1 cellular context compared by ENCODE assay signal in the genomic region with DNA sequence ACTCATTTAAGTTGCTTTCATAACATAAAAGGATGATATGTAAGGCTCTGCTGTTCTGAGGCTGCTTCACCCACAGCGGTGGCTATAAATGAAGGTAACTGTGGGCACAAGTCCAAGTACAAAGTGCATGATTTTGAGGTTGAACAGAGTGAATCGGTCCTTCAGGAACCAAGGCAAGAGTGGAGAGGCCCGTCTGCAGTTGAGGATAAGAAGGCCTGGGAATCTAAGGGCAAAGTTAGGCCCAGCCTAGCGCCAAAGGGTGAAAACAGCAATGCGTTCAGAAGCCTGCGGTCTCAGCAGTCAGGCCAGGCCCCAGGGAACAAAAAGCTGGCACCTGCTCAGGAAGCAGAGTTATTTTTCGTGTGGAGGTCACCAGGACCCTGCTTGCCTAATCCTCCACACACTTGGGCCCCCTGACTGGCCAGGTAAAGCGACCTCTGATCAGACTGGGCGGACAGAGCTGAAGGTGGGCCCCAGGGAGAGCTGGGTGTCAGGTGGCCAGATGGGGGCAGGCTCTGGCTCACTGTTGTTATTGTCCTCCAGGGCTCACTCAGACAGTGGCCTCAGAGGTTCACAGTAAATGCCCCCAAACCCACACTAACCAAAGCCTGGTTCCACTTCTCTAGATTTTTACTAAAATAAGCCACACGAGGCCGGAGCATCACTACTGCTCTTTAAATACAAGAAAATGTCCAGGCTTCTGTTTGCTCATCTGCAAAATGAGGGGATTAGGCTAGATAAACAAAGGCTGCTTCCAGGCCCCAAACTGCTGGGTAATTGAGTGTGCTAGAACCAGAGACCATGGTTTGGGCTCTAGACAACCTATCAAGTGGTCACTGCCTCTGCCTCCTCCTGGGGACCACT.
TF ChIP-seq lines count a peak whose summit lies in the region.

No MANE protein-coding gene starts in this region.

TF ChIP-seq in HepG2, 621 proteins besides CTCF, POLR2A, EP300 and RAD21 (continued from another document and continues in another):
- TF ChIP-seq, protein P1, sequence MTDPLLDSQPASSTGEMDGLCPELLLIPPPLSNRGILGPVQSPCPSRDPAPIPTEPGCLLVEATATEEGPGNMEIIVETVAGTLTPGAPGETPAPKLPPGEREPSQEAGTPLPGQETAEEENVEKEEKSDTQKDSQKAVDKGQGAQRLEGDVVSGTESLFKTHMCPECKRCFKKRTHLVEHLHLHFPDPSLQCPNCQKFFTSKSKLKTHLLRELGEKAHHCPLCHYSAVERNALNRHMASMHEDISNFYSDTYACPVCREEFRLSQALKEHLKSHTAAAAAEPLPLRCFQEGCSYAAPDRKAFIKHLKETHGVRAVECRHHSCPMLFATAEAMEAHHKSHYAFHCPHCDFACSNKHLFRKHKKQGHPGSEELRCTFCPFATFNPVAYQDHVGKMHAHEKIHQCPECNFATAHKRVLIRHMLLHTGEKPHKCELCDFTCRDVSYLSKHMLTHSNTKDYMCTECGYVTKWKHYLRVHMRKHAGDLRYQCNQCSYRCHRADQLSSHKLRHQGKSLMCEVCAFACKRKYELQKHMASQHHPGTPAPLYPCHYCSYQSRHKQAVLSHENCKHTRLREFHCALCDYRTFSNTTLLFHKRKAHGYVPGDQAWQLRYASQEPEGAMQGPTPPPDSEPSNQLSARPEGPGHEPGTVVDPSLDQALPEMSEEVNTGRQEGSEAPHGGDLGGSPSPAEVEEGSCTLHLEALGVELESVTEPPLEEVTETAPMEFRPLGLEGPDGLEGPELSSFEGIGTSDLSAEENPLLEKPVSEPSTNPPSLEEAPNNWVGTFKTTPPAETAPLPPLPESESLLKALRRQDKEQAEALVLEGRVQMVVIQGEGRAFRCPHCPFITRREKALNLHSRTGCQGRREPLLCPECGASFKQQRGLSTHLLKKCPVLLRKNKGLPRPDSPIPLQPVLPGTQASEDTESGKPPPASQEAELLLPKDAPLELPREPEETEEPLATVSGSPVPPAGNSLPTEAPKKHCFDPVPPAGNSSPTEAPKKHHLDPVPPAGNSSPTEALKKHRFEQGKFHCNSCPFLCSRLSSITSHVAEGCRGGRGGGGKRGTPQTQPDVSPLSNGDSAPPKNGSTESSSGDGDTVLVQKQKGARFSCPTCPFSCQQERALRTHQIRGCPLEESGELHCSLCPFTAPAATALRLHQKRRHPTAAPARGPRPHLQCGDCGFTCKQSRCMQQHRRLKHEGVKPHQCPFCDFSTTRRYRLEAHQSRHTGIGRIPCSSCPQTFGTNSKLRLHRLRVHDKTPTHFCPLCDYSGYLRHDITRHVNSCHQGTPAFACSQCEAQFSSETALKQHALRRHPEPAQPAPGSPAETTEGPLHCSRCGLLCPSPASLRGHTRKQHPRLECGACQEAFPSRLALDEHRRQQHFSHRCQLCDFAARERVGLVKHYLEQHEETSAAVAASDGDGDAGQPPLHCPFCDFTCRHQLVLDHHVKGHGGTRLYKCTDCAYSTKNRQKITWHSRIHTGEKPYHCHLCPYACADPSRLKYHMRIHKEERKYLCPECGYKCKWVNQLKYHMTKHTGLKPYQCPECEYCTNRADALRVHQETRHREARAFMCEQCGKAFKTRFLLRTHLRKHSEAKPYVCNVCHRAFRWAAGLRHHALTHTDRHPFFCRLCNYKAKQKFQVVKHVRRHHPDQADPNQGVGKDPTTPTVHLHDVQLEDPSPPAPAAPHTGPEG (CRISPR knock-in tag; IDR thresholded peaks at IDR 0.05), result peak; percentile 84; the same call in 1 of the 2 replicates
- peak; percentile 33; the same call in 1 of the 2 replicates for TF ChIP-seq ZNF720 (CRISPR knock-in tag; IDR thresholded peaks at IDR 0.05)
- TF ChIP-seq ATF7-NPFF (CRISPR knock-in tag; IDR thresholded peaks at IDR 0.05; ENCODE audit: low read depth), result no peak
- no peak for TF ChIP-seq ZNF724P (CRISPR knock-in tag; IDR thresholded peaks at IDR 0.05; ENCODE audit: borderline replicate concordance)
- TF ChIP-seq, protein P2, sequence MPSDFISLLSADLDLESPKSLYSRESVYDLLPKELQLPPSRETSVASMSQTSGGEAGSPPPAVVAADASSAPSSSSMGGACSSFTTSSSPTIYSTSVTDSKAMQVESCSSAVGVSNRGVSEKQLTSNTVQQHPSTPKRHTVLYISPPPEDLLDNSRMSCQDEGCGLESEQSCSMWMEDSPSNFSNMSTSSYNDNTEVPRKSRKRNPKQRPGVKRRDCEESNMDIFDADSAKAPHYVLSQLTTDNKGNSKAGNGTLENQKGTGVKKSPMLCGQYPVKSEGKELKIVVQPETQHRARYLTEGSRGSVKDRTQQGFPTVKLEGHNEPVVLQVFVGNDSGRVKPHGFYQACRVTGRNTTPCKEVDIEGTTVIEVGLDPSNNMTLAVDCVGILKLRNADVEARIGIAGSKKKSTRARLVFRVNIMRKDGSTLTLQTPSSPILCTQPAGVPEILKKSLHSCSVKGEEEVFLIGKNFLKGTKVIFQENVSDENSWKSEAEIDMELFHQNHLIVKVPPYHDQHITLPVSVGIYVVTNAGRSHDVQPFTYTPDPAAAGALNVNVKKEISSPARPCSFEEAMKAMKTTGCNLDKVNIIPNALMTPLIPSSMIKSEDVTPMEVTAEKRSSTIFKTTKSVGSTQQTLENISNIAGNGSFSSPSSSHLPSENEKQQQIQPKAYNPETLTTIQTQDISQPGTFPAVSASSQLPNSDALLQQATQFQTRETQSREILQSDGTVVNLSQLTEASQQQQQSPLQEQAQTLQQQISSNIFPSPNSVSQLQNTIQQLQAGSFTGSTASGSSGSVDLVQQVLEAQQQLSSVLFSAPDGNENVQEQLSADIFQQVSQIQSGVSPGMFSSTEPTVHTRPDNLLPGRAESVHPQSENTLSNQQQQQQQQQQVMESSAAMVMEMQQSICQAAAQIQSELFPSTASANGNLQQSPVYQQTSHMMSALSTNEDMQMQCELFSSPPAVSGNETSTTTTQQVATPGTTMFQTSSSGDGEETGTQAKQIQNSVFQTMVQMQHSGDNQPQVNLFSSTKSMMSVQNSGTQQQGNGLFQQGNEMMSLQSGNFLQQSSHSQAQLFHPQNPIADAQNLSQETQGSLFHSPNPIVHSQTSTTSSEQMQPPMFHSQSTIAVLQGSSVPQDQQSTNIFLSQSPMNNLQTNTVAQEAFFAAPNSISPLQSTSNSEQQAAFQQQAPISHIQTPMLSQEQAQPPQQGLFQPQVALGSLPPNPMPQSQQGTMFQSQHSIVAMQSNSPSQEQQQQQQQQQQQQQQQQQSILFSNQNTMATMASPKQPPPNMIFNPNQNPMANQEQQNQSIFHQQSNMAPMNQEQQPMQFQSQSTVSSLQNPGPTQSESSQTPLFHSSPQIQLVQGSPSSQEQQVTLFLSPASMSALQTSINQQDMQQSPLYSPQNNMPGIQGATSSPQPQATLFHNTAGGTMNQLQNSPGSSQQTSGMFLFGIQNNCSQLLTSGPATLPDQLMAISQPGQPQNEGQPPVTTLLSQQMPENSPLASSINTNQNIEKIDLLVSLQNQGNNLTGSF (CRISPR knock-in tag; IDR thresholded peaks at IDR 0.05), result 0 out of 2 replicates have a peak, but pooled peaks have one; percentile 34
- TF ChIP-seq, protein P3, sequence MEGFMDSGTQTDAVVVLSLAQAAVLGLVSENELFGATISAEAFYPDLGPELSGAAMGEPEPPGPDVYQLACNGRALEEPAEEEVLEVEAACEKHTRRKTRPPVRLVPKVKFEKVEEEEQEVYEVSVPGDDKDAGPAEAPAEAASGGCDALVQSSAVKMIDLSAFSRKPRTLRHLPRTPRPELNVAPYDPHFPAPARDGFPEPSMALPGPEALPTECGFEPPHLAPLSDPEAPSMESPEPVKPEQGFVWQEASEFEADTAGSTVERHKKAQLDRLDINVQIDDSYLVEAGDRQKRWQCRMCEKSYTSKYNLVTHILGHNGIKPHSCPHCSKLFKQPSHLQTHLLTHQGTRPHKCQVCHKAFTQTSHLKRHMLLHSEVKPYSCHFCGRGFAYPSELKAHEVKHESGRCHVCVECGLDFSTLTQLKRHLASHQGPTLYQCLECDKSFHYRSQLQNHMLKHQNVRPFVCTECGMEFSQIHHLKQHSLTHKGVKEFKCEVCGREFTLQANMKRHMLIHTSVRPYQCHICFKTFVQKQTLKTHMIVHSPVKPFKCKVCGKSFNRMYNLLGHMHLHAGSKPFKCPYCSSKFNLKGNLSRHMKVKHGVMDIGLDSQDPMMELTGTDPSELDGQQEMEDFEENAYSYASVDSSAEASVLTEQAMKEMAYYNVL (CRISPR knock-in tag; IDR thresholded peaks at IDR 0.05; ENCODE audit: borderline replicate concordance), result peak; percentile 76; the same call in 1 of the 2 replicates
- peak; percentile 92 for TF ChIP-seq FOXJ3 (CRISPR knock-in tag; IDR thresholded peaks at IDR 0.05; ENCODE audit: borderline replicate concordance)
- TF ChIP-seq, protein P4, sequence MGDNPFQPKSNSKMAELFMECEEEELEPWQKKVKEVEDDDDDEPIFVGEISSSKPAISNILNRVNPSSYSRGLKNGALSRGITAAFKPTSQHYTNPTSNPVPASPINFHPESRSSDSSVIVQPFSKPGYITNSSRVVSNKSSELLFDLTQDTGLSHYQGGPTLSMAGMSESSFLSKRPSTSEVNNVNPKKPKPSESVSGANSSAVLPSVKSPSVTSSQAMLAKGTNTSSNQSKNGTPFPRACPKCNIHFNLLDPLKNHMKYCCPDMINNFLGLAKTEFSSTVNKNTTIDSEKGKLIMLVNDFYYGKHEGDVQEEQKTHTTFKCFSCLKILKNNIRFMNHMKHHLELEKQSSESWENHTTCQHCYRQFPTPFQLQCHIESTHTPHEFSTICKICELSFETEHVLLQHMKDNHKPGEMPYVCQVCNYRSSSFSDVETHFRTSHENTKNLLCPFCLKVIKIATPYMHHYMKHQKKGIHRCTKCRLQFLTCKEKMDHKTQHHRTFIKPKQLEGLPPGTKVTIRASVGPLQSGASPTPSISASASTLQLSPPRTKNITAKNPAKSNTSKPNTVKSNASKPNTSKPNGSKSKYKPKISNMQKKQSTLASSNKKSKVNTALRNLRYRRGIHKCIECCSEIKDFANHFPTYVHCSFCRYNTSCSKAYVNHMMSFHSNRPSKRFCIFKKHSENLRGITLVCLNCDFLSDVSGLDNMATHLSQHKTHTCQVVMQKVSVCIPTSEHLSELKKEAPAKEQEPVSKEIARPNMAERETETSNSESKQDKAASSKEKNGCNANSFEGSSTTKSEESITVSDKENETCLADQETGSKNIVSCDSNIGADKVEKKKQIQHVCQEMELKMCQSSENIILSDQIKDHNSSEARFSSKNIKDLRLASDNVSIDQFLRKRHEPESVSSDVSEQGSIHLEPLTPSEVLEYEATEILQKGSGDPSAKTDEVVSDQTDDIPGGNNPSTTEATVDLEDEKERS (CRISPR knock-in tag; IDR thresholded peaks at IDR 0.05), result peak; percentile 94
- TF ChIP-seq RBFOX2 (IDR thresholded peaks at IDR 0.05; ENCODE audit: low read depth, low read length), result peak; percentile 73
- TF ChIP-seq, protein P5, sequence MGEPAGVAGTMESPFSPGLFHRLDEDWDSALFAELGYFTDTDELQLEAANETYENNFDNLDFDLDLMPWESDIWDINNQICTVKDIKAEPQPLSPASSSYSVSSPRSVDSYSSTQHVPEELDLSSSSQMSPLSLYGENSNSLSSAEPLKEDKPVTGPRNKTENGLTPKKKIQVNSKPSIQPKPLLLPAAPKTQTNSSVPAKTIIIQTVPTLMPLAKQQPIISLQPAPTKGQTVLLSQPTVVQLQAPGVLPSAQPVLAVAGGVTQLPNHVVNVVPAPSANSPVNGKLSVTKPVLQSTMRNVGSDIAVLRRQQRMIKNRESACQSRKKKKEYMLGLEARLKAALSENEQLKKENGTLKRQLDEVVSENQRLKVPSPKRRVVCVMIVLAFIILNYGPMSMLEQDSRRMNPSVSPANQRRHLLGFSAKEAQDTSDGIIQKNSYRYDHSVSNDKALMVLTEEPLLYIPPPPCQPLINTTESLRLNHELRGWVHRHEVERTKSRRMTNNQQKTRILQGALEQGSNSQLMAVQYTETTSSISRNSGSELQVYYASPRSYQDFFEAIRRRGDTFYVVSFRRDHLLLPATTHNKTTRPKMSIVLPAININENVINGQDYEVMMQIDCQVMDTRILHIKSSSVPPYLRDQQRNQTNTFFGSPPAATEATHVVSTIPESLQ (CRISPR knock-in tag; conservative IDR thresholded peaks at IDR 0.05), result 0 out of 2 replicates have a peak, but pooled peaks have one; percentile 63
- TF ChIP-seq, protein P6, sequence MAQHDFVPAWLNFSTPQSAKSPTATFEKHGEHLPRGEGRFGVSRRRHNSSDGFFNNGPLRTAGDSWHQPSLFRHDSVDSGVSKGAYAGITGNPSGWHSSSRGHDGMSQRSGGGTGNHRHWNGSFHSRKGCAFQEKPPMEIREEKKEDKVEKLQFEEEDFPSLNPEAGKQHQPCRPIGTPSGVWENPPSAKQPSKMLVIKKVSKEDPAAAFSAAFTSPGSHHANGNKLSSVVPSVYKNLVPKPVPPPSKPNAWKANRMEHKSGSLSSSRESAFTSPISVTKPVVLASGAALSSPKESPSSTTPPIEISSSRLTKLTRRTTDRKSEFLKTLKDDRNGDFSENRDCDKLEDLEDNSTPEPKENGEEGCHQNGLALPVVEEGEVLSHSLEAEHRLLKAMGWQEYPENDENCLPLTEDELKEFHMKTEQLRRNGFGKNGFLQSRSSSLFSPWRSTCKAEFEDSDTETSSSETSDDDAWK (CRISPR knock-in tag; IDR thresholded peaks at IDR 0.05), result no peak
- TF ChIP-seq ZNF598 (CRISPR knock-in tag; IDR thresholded peaks at IDR 0.05; ENCODE audit: borderline replicate concordance), result peak; percentile 85; the same call in 1 of the 2 replicates
- TF ChIP-seq RXRB (CRISPR knock-in tag; IDR thresholded peaks at IDR 0.05; ENCODE audit: borderline replicate concordance), result peak; percentile 91
- TF ChIP-seq ZNF614 (CRISPR knock-in tag; IDR thresholded peaks at IDR 0.05; ENCODE audit: borderline replicate concordance), result peak; percentile 89
- TF ChIP-seq, protein P7, sequence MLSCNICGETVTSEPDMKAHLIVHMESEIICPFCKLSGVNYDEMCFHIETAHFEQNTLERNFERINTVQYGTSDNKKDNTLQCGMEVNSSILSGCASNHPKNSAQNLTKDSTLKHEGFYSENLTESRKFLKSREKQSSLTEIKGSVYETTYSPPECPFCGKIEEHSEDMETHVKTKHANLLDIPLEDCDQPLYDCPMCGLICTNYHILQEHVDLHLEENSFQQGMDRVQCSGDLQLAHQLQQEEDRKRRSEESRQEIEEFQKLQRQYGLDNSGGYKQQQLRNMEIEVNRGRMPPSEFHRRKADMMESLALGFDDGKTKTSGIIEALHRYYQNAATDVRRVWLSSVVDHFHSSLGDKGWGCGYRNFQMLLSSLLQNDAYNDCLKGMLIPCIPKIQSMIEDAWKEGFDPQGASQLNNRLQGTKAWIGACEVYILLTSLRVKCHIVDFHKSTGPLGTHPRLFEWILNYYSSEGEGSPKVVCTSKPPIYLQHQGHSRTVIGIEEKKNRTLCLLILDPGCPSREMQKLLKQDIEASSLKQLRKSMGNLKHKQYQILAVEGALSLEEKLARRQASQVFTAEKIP (CRISPR knock-in tag; IDR thresholded peaks at IDR 0.05; ENCODE audit: borderline replicate concordance), result no peak
- TF ChIP-seq, protein P8, sequence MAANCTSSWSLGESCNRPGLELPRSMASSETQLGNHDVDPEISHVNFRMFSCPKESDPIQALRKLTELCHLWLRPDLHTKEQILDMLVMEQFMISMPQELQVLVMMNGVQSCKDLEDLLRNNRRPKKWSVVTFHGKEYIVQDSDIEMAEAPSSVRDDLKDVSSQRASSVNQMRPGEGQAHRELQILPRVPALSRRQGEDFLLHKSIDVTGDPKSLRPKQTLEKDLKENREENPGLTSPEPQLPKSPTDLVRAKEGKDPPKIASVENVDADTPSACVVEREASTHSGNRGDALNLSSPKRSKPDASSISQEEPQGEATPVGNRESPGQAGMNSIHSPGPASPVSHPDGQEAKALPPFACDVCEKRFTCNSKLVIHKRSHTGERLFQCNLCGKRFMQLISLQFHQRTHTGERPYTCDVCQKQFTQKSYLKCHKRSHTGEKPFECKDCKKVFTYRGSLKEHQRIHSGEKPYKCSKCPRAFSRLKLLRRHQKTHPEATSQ (CRISPR knock-in tag; IDR thresholded peaks at IDR 0.05; ENCODE audit: borderline replicate concordance), result peak; percentile 93
- TF ChIP-seq FOXK1 (CRISPR knock-in tag; IDR thresholded peaks at IDR 0.05; ENCODE audit: borderline replicate concordance, low read depth), result peak; percentile 69
- TF ChIP-seq CAMTA2 (CRISPR knock-in tag; IDR thresholded peaks at IDR 0.05; ENCODE audit: borderline replicate concordance), result peak; percentile 94; the same call in 1 of the 2 replicates
- no peak for TF ChIP-seq CENPX (CRISPR knock-in tag; IDR thresholded peaks at IDR 0.05)
- TF ChIP-seq PITX1 (CRISPR knock-in tag; IDR thresholded peaks at IDR 0.05), result peak; percentile 99
- TF ChIP-seq ZNF549 (CRISPR knock-in tag; IDR thresholded peaks at IDR 0.05), result no peak
- TF ChIP-seq MBD4 (IDR thresholded peaks at IDR 0.05; ENCODE audit: borderline replicate concordance, low read length), result no peak
- TF ChIP-seq PHF20 (CRISPR knock-in tag; IDR thresholded peaks at IDR 0.05), result no peak
